Comparison of ENCODE assay signal across 8 cellular contexts in the genomic region with DNA sequence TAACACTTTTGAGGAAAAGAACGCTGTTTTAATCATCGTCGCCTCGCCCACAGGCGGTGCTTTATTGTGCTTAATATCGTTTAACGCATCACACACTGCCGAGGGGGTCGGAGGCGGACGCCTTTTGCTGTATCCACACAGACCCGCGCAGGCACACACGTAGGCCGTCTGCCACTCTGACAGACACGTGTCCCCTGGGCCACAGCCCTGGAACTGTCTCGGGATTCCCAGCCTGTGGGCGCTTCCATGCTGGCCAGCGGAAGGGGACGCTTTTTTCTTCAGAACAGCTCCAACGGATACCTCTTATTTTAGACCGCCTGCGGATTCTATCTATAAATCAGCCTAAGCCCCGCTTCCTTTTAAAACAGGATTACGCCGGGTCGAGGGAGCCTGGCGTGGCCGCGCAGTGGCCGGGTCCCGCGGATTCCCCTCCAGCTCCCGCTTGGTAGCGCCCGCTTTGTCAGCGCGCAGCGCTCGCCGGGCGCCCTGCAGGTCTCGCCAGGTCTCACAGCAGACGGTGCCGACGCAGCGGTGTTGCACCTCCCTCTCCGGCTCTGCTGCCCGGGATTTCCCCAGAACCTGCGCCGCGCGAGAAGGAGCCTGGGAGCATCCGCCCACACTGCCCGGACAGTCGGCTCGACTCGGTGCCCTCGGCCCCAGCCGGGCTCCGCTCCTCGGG. TPM values are rescaled to one million over a fixed set of nuclear protein-coding genes. Genes with fewer than 3 reads are reported as not detected.
DNase-seq lines count a peak whose midpoint lies in the region; ATAC-seq and TF ChIP-seq lines count a peak whose summit lies in the region.

NOCT (plus strand) TSS at position 513 of the 679 bp plus-strand sequence. CDS start 201 bp downstream, outside the sequence.

- no peaks in the 10 kb centered on the region for H3K27me3 ChIP-seq in left ventricle myocardium inferior (ENCODE audit: low read depth)
- H3K27me3 ChIP-seq in prostate gland (replicated peaks; ENCODE audit: insufficient read depth), result no peaks in the 10 kb centered on the region

- H3K36me3 ChIP-seq in left ventricle myocardium inferior (no peaks in the 10 kb centered on the region), prostate gland (no peaks in the 10 kb centered on the region), urinary bladder (ENCODE audit: insufficient read depth) (no peaks in the 10 kb centered on the region)

- H3K27me3 Mint-ChIP-seq in T-helper 17 cell, result peaks cover 4% of the 10 kb centered on the region

- H3K4me1 ChIP-seq in left ventricle myocardium inferior, result peaks cover 42% of the 10 kb centered on the region
- H3K4me1 ChIP-seq in prostate gland (replicated peaks), result peaks cover 4% of the 10 kb centered on the region
- H3K4me1 ChIP-seq in urinary bladder (ENCODE audit: insufficient read depth), result no peaks in the 10 kb centered on the region

- peak within 1 kb of the TSS; percentile 78 for H3K4me3 ChIP-seq in left ventricle myocardium inferior
- peak within 1 kb of the TSS; percentile 57 to 71 for H3K4me3 ChIP-seq in prostate gland
- peak within 1 kb of the TSS; percentile 82 for H3K4me3 ChIP-seq in urinary bladder (ENCODE audit: low read depth, low read length)

- H3K4me3 Mint-ChIP-seq in T-helper 17 cell, result peak within 1 kb of the TSS; percentile 91

- DNase-seq in NCI-H187 (lab: John Stamatoyannopoulos, UW), result peak; percentile 36 to 74
- peak; percentile 88 to 92 (median 89) for DNase-seq in T-helper 17 cell
- peak; percentile 32 to 92 (median 79) for DNase-seq in amygdala (lab: John Stamatoyannopoulos, UW)
- DNase-seq in left ventricle myocardium inferior, result peak; percentile 86
- DNase-seq in prostate gland (ENCODE audit: low spot score), result peak; percentile 89

- 0% methylated on average over 52 of the region's 62 CpGs for WGBS in prostate gland
- under 1% methylated on average over 62 of the region's 62 CpGs for WGBS in urinary bladder

- peak within 1 kb of the TSS; percentile 100 for H3K27ac Mint-ChIP-seq in T-helper 17 cell

- peak; percentile 85 for TF ChIP-seq POLR2A in prostate gland (IDR thresholded peaks at IDR 0.05)

- H3K9me3 ChIP-seq in T-helper 17 cell (ENCODE audit: control insufficient read depth, low read length, poor library complexity, severe bottlenecking), result no peaks in the 10 kb centered on the region
- no peaks in the 10 kb centered on the region for H3K9me3 ChIP-seq in left ventricle myocardium inferior (replicated peaks)
- no peaks in the 10 kb centered on the region for H3K9me3 ChIP-seq in prostate gland

- peak; percentile 43 for TF ChIP-seq CTCF in left ventricle myocardium inferior (IDR thresholded peaks at IDR 0.05; ENCODE audit: borderline replicate concordance)
- peak in 3 of 4 experiments; percentile 10 to 60 (median 42) for TF ChIP-seq CTCF in prostate gland (IDR thresholded peaks at IDR 0.05)

- peaks cover 24% of the 10 kb centered on the region for H3K4me1 Mint-ChIP-seq in T-helper 17 cell

- H3K27ac ChIP-seq in left ventricle myocardium inferior (replicated peaks), result peak within 1 kb of the TSS; percentile 95
- peak within 1 kb of the TSS; percentile 76 to 88 for H3K27ac ChIP-seq in prostate gland
- peak within 1 kb of the TSS; percentile 89 for H3K27ac ChIP-seq in urinary bladder (ENCODE audit: low read depth)

- peak; percentile 95 for ATAC-seq in GM18502 (IDR thresholded peaks at IDR 0.05; ENCODE audit: poor library complexity, unreplicated experiment)
- peak; percentile 93 for ATAC-seq in HG02943 (IDR thresholded peaks at IDR 0.05; ENCODE audit: low read depth, unreplicated experiment)
- peak; percentile 91 for ATAC-seq in T-helper 17 cell

- intact Hi-C loops in left ventricle myocardium inferior (cut with micrococcal nuclease) (no loop called here), prostate gland (cut with DNase I) (no loop called here)

- peaks cover 4% of the 10 kb centered on the region for H3K36me3 Mint-ChIP-seq in T-helper 17 cell (ENCODE audit: low read depth)

RNA-seq across cellular contexts. Expression of gene NOCT, which starts in this region (rescaled TPM):
- total RNA-seq in T-helper 17 cell, result 10 to 100 TPM; 23.3 to 24.0 TPM
- total RNA-seq in left ventricle myocardium inferior, result 8.4 TPM
- total RNA-seq in prostate gland, result 10 to 100 TPM in 1 of 2 donors, 1 to 10 TPM in 1; 1.2 to 11.4 TPM
- total RNA-seq in urinary bladder, result 5.9 TPM
- polyA plus RNA-seq in urinary bladder, result 1.4 TPM

Comparison
In these comparisons a context has a peak if more than half of its experiments do, and no peak if none do; other contexts are left out.
1. Peak in every context shown above with its lines: DNase-seq, ATAC-seq, H3K4me3 ChIP-seq and H3K27ac ChIP-seq.